Comparison of ENCODE assay signal across 16 cellular contexts in genomic region chr15:63819645-63820044, GRCh38. TPM values are rescaled to one million over a fixed set of nuclear protein-coding genes. Genes with fewer than 3 reads are reported as not detected.
DNase-seq lines count a peak whose midpoint lies in the region; ATAC-seq, FAIRE-seq and TF ChIP-seq lines count a peak whose summit lies in the region.
"Had no signal": no experiment of that assay in that cellular context is flagged by ENCODE, and none has a peak within 500 bp of the region (broad histone marks: within the 10 kb centered on the region; RNA-seq: fewer than 3 reads in every experiment).

No MANE protein-coding gene starts in this region.

- no peaks in the 10 kb centered on the region for H3K9me3 ChIP-seq in CD4-positive, alpha-beta T cell (ENCODE audit: control insufficient read depth, low read length)
- H3K9me3 ChIP-seq in H1 (ENCODE audit: insufficient read depth in 2 of 2, low read depth in 1 of 2, low read length in 1 of 2): no peaks in the 10 kb centered on the region

- H2BK120ac ChIP-seq in H1 (replicated peaks; ENCODE audit: low read depth, low read length): no peak overlapping the region

- no peak overlapping the region for H3K4me3 Mint-ChIP-seq in activated T-cell treated with anti-CD3 and anti-CD28 coated beads, Interleukin-2, amount 50 U/mL, for 4 hours
- peak overlapping the region; percentile 4 for H3K4me3 Mint-ChIP-seq in CD4-positive, alpha-beta T cell
- H3K4me3 Mint-ChIP-seq in T-cell: peak overlapping the region in 1 of 3 donors; percentile 40

- TF ChIP-seq RAD21 in H1 (IDR thresholded peaks at IDR 0.05 in 1 of 2, conservative IDR thresholded peaks at IDR 0.05 in 1 of 2; ENCODE audit: low read depth in 2 of 2, low read length in 2 of 2): no peak

- intact Hi-C loops in CD4-positive, alpha-beta T cell (cut with DNase I, micrococcal nuclease): loop anchor here in 1 of 2 experiments (5.0 kb wide), 1 partner anchor 37 kb away; no protein-coding TSS in a partner anchor

- H3K27ac ChIP-seq in CD4-positive, alpha-beta T cell (ENCODE audit: low read depth, low read length): no peak overlapping the region
- no peak overlapping the region for H3K27ac ChIP-seq in H1 (ENCODE audit: low read depth, low read length)
- H3K27ac ChIP-seq: BLaER1 treated with 17β-estradiol and CSF1 and Interleukin-3, amounts not matched to agents 10 nM and 100 nM had no signal

- DNase-seq in activated T-cell treated with anti-CD3 and anti-CD28 coated beads, Interleukin-2, amount 50 U/mL, for 4 hours: no peak
- DNase-seq in activated T-cell treated with anti-CD3 and anti-CD28 coated beads for 4 hours: no peak
- DNase-seq in CD4-positive, alpha-beta T cell: no peak
- DNase-seq in T-cell: no peak
- DNase-seq in H1 (ENCODE audit: low read depth in 1 of 2, low spot score in 2 of 2): no peak
- no peak for DNase-seq in cortex of kidney (lab: John Stamatoyannopoulos, UW)
- DNase-seq in H7: no peak
- DNase-seq: 8988T; ACHN; CD4-positive, CD25-positive, alpha-beta regulatory T cell; DMS79; IMR-90 had no signal

- H3K4me1 Mint-ChIP-seq in activated T-cell treated with anti-CD3 and anti-CD28 coated beads, Interleukin-2, amount 50 U/mL, for 4 hours (ENCODE audit: low read depth): peaks cover 79% of the 10 kb centered on the region
- peaks cover 85% of the 10 kb centered on the region for H3K4me1 Mint-ChIP-seq in CD4-positive, alpha-beta T cell (ENCODE audit: low read depth)
- H3K4me1 Mint-ChIP-seq in T-cell: peaks cover 79 to 97% (median 85%) of the 10 kb centered on the region in 3 donors

- no peak overlapping the region for H2AFZ ChIP-seq in H1 (ENCODE audit: low read length)

- no peak overlapping the region for H2AK5ac ChIP-seq in H1 (ENCODE audit: low read depth, low read length)

- no peak overlapping the region for H2BK12ac ChIP-seq in H1 (ENCODE audit: low read depth, low read length)

- H3K18ac ChIP-seq in H1 (ENCODE audit: extremely low read depth, low read length): no peak overlapping the region

- H3K27ac Mint-ChIP-seq in CD4-positive, alpha-beta T cell: no peak overlapping the region
- peak overlapping the region; percentile 2 to 20 for H3K27ac Mint-ChIP-seq in T-cell
- H3K27ac Mint-ChIP-seq: CD4-positive, CD25-positive, alpha-beta regulatory T cell had no signal

- no peak overlapping the region for H4K8ac ChIP-seq in H1 (ENCODE audit: extremely low read depth, insufficient read depth, low read length)

- no peaks in the 10 kb centered on the region; the same call in 1 of the 2 replicates for H3K23me2 ChIP-seq in H1 (ENCODE audit: low read depth, low read length)

- TF ChIP-seq EP300 in H1 (IDR thresholded peaks at IDR 0.05; ENCODE audit: borderline replicate concordance in 1 of 2, low read depth in 2 of 2, low read length in 2 of 2): no peak

- no peak overlapping the region for H4K91ac ChIP-seq in H1 (replicated peaks; ENCODE audit: insufficient read length, low read length)

- peaks cover 4 to 81% of the 10 kb centered on the region in 2 experiments for H3K79me2 ChIP-seq in H1 (ENCODE audit: control insufficient read depth in 1 of 2, insufficient read depth in 2 of 2, low read length in 2 of 2)

- H3K23ac ChIP-seq in H1 (ENCODE audit: insufficient read length): no peak overlapping the region

- POLR2A ChIA-PET in CD4-positive, alpha-beta T cell (lab: Charles Lee): no interaction called here
- POLR2A ChIA-PET in T-cell (lab: Charles Lee) (interaction anchor here in 1 of 2 donors (1.0 kb wide), 1 partner anchor 22 kb away, joined by 3 read pairs; no protein-coding TSS in a partner anchor), H1 (lab: Charles Lee; ENCODE audit: partially characterized antibody) (interaction anchor here (3.7 kb wide), 1 partner anchor 14 kb away, joined by 18 read pairs; the partner anchor contains the start of gene HERC1)

- peak; percentile 50 for FAIRE-seq in H1 (lab: Jason Lieb, UNC)
- FAIRE-seq: GM12878 had no signal

- H3K4me3 ChIP-seq in H1 (ENCODE audit: extremely low read depth in 1 of 4, insufficient read depth in 2 of 4, low read depth in 3 of 4, low read length in 4 of 4): no peak overlapping the region
- no peak overlapping the region for H3K4me3 ChIP-seq in H7 (ENCODE audit: insufficient read depth, low read depth, low read length)
- H3K4me3 ChIP-seq: BLaER1 treated with 17β-estradiol and CSF1 and Interleukin-3, amounts not matched to agents 10 nM and 100 nM; GM12878 had no signal

- no peaks in the 10 kb centered on the region; the same call in 1 of the 2 replicates for H3K79me1 ChIP-seq in H1 (ENCODE audit: low read depth, low read length)

- 87% methylated on average over 5 of the region's 5 CpGs; no CpG with 5 or more reads in 1 of the 2 experiments for WGBS in H1 (ENCODE audit: extremely low coverage in 1 of 2, insufficient coverage in 1 of 2, insufficient read length in 1 of 2, insufficient replicate concordance in 2 of 2, low coverage in 1 of 2, low lambda C conversion rate in 2 of 2, missing lambda C conversion rate in 1 of 2), 2 experiments

- H3K36me3 ChIP-seq in H1 (ENCODE audit: control insufficient read depth in 2 of 4, insufficient read depth in 4 of 4, low read length in 3 of 4) (no peaks in the 10 kb centered on the region), H7 (replicated peaks; ENCODE audit: control insufficient read depth, insufficient read depth, low read length) (no peaks in the 10 kb centered on the region)
- H3K36me3 ChIP-seq: BLaER1 treated with 17β-estradiol and CSF1 and Interleukin-3, amounts not matched to agents 10 nM and 100 nM had no signal

- peaks cover 0 to 19% (median 3%) of the 10 kb centered on the region in 4 experiments; a peak in 4 of 7 replicates for H3K4me1 ChIP-seq in H1 (replicated peaks in 1 of 4; ENCODE audit: control insufficient read depth in 3 of 4, insufficient read depth in 4 of 4, low read length in 3 of 4)

- no peak overlapping the region for H3K4me2 ChIP-seq in H1 (ENCODE audit: insufficient read depth in 1 of 2, low read depth in 2 of 2, low read length in 2 of 2)
- H3K4me2 ChIP-seq: BLaER1 treated with 17β-estradiol and CSF1 and Interleukin-3, amounts not matched to agents 10 nM and 100 nM had no signal

- H3K27me3 ChIP-seq in CD4-positive, alpha-beta T cell (ENCODE audit: control insufficient read depth, insufficient read depth, low read length): no peaks in the 10 kb centered on the region
- H3K27me3 ChIP-seq in H1 (replicated peaks in 1 of 4; ENCODE audit: control insufficient read depth in 3 of 4, extremely low read depth in 1 of 4, insufficient read depth in 3 of 4, low read length in 3 of 4): no peaks in the 10 kb centered on the region
- H3K27me3 ChIP-seq in H7 (ENCODE audit: control insufficient read depth, insufficient read depth, low read length): no peaks in the 10 kb centered on the region
- H3K27me3 ChIP-seq: BLaER1 treated with 17β-estradiol and CSF1 and Interleukin-3, amounts not matched to agents 10 nM and 100 nM had no signal

- CTCF ChIA-PET in CD4-positive, alpha-beta T cell (lab: Charles Lee): interaction anchor here (0.8 to 1.8 kb wide), 3 partner anchors 227 to 253 kb away, joined by 3 to 4 read pairs (median 4); partner anchors contain the start of gene DAPK2
- CTCF ChIA-PET in T-cell (lab: Charles Lee) (interaction anchor here in 1 of 2 donors (0.6 kb wide), 1 partner anchor 41 kb away, joined by 3 read pairs; no protein-coding TSS in a partner anchor), H1 (lab: Charles Lee; ENCODE audit: partially characterized antibody) (interaction anchor here (0.6 to 1.2 kb wide), 3 partner anchors 8 to 1343 kb away, joined by 3 to 4 read pairs (median 4); no protein-coding TSS in a partner anchor)

- no peaks in the 10 kb centered on the region for H3K27me3 Mint-ChIP-seq in activated T-cell treated with anti-CD3 and anti-CD28 coated beads, Interleukin-2, amount 50 U/mL, for 4 hours (ENCODE audit: low read depth)
- H3K27me3 Mint-ChIP-seq in CD4-positive, alpha-beta T cell: no peaks in the 10 kb centered on the region
- no peaks in the 10 kb centered on the region for H3K27me3 Mint-ChIP-seq in T-cell
- H3K27me3 Mint-ChIP-seq: CD4-positive, CD25-positive, alpha-beta regulatory T cell had no signal

- H3K14ac ChIP-seq in H1 (ENCODE audit: insufficient read length): no peak overlapping the region

- H2BK5ac ChIP-seq in H1 (ENCODE audit: low read depth, low read length): no peak overlapping the region

- no peak overlapping the region for H4K5ac ChIP-seq in H1 (ENCODE audit: insufficient read length, low read depth, low read length)

- no peak overlapping the region for H3K4ac ChIP-seq in H1 (replicated peaks; ENCODE audit: insufficient read length, low read depth, low read length)

- no peak for TF ChIP-seq POLR2A in H1 (IDR thresholded peaks at IDR 0.05; ENCODE audit: control extremely low read depth in 1 of 2, low read depth in 2 of 2, low read length in 2 of 2)

- H3K9me3 Mint-ChIP-seq in activated T-cell treated with anti-CD3 and anti-CD28 coated beads, Interleukin-2, amount 50 U/mL, for 4 hours: no peaks in the 10 kb centered on the region
- H3K9me3 Mint-ChIP-seq in CD4-positive, alpha-beta T cell: no peaks in the 10 kb centered on the region
- no peaks in the 10 kb centered on the region for H3K9me3 Mint-ChIP-seq in T-cell
- H3K9me3 Mint-ChIP-seq: CD4-positive, CD25-positive, alpha-beta regulatory T cell had no signal

- H4K20me1 ChIP-seq in H1 (replicated peaks in 1 of 2; ENCODE audit: control insufficient read depth in 1 of 2, insufficient read depth in 2 of 2, low read length in 2 of 2): peaks cover 0 to 2% of the 10 kb centered on the region in 2 experiments

- no peak for TF ChIP-seq CTCF in CD4-positive, alpha-beta T cell (IDR thresholded peaks at IDR 0.05)
- TF ChIP-seq CTCF in H1 (IDR thresholded peaks at IDR 0.05; ENCODE audit: control extremely low read depth in 1 of 3, insufficient read depth in 1 of 3, low read depth in 1 of 3, low read length in 3 of 3): no peak

- ATAC-seq in activated T-cell treated with anti-CD3 and anti-CD28 coated beads, Interleukin-2, amount 50 U/mL, for 4 hours: peak; percentile 25 to 46
- no peak for ATAC-seq in CD4-positive, alpha-beta T cell (ENCODE audit: poor library complexity)
- no peak for ATAC-seq in T-cell (replicated peaks in 1 of 4)
- ATAC-seq in GM19467 (IDR thresholded peaks at IDR 0.05; ENCODE audit: unreplicated experiment): no peak
- ATAC-seq: GM12878, HCT116 had no signal

- H2BK15ac ChIP-seq in H1 (ENCODE audit: low read length): no peak overlapping the region

- no peak overlapping the region for H2BK20ac ChIP-seq in H1 (ENCODE audit: low read length)

- H3K9ac ChIP-seq in H1 (replicated peaks in 1 of 4; ENCODE audit: extremely low read depth in 1 of 4, low read depth in 3 of 4, low read length in 3 of 4): no peak overlapping the region
- H3K9ac ChIP-seq: BLaER1 treated with 17β-estradiol and CSF1 and Interleukin-3, amounts not matched to agents 10 nM and 100 nM had no signal

- H3K36me3 Mint-ChIP-seq in activated T-cell treated with anti-CD3 and anti-CD28 coated beads, Interleukin-2, amount 50 U/mL, for 4 hours (ENCODE audit: insufficient read depth): peaks cover 3% of the 10 kb centered on the region
- peaks cover 6% of the 10 kb centered on the region for H3K36me3 Mint-ChIP-seq in CD4-positive, alpha-beta T cell (ENCODE audit: low read depth)
- peaks cover 12% of the 10 kb centered on the region for H3K36me3 Mint-ChIP-seq in T-cell

- H3K56ac ChIP-seq in H1 (replicated peaks; ENCODE audit: insufficient read length, low read depth, low read length): no peak overlapping the region

RNA-seq across cellular contexts. Expression of gene HERC1, which starts 14.1 kb away (rescaled TPM):
- total RNA-seq in activated T-cell treated with anti-CD3 and anti-CD28 coated beads, Interleukin-2, amount 50 U/mL, for 4 hours: 10 to 100 TPM; 38.7 to 47.2 (median 42.5) TPM
- total RNA-seq in CD4-positive, alpha-beta T cell: 100 to 1,000 TPM; 400 to 406 TPM
- 100 to 1,000 TPM; 153 to 271 (median 182) TPM for total RNA-seq in T-cell
- 43.4 and 46.0 TPM in 2 replicates for total RNA-seq in H1 (2021; fragmentation: NEBNext Ultra II Directional; extraction: Animal tissue kit (Norgen Biotek cat#: 25700))
- 26.8 and 36.2 TPM in 2 replicates for polyA plus RNA-seq in H1 (2011; rRNA removed)
- 28.7 TPM for polyA plus RNA-seq in H1 (2011; cell fraction: cytosol; rRNA removed)
- polyA plus RNA-seq in H1 (2011; cell fraction: nucleus; rRNA removed): 69.0 TPM
- 34.4 to 51.7 TPM (median 38.0 TPM) in 4 replicates for polyA plus RNA-seq in H1 (2012, experiment 1 of 2)
- polyA plus RNA-seq in H1 (2012, experiment 2 of 2): 2.4 TPM
- polyA plus RNA-seq in H1 (2013, experiment 1 of 2): 15.3 TPM
- polyA plus RNA-seq in H1 (2013, experiment 2 of 2): 12.6 TPM
- 65.5 and 98.2 TPM in 2 replicates for polyA minus RNA-seq in H1 (2011; rRNA and poly(A)+ RNA removed)
- 56.9 TPM for polyA minus RNA-seq in H1 (2011; cell fraction: cytosol; rRNA and poly(A)+ RNA removed)
- 87.7 TPM for polyA minus RNA-seq in H1 (2011; cell fraction: nucleus; rRNA and poly(A)+ RNA removed)
- 36.9 and 40.1 TPM in 2 replicates for total RNA-seq in H7 (2014; rRNA removed; shearing (Covaris generic))

Comparison
In these comparisons a context has a peak if more than half of its experiments do, and no peak if none do; other contexts are left out.
1. ATAC-seq: peak in activated T-cell treated with anti-CD3 and anti-CD28 coated beads, Interleukin-2, amount 50 U/mL, for 4 hours (2 of 2); none in CD4-positive, alpha-beta T cell (single experiment), T-cell (0 of 4) and GM19467 (single experiment).